In the genomic region with DNA sequence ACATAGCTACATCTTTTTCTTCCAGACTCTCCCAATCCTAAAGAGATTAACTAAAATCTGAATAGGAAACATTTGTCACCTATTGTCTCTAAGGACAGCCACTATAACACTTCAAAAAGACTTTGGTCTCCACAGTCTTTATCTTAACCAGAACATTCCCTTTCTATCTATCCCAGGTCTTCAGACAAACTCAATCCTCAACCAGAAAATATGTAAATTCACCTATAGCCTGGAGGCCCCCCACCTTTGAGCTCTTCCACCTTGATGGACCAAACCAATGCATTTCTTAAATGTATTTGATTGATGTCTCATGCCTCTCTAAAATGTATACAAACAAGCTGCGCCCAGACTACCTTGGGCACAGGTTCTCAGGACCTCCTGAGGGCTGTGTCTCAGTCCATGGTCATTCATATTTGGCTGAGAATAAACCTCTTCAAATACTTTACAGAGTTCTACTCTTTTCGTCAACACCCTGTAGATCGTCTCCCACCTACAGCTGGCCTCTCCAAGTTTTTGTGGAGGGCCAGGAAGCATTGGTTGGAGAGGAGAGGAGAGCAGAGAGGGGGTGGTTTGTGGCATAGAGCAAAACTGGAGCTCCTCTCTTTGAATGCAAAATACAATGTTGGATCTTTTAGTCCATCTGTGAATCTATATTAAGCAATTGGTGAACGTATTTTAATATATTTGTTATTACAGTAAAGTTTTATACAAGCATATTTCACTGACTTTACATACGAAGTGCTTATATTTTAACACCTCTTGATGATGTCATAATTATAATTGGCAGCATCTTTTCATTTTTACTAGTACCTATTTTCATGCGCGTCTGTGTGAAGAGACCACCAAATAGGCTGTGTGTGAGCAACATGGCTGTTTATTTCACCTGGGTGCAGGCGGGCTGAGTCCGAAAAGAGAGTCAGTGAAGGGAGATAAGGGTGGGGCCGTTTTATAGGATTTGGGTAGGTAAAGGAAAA, we compare ENCODE assay signal across 2 cellular contexts.
A peak's percentile ranks its signal among the peaks of the same experiment; 100 is the strongest.
TF ChIP-seq lines count a peak whose summit lies in the region.

No MANE protein-coding gene starts in this region.

TF ChIP-seq in GM23338, 12 proteins besides CTCF, POLR2A, EP300 and RAD21:
- TF ChIP-seq, protein P1, sequence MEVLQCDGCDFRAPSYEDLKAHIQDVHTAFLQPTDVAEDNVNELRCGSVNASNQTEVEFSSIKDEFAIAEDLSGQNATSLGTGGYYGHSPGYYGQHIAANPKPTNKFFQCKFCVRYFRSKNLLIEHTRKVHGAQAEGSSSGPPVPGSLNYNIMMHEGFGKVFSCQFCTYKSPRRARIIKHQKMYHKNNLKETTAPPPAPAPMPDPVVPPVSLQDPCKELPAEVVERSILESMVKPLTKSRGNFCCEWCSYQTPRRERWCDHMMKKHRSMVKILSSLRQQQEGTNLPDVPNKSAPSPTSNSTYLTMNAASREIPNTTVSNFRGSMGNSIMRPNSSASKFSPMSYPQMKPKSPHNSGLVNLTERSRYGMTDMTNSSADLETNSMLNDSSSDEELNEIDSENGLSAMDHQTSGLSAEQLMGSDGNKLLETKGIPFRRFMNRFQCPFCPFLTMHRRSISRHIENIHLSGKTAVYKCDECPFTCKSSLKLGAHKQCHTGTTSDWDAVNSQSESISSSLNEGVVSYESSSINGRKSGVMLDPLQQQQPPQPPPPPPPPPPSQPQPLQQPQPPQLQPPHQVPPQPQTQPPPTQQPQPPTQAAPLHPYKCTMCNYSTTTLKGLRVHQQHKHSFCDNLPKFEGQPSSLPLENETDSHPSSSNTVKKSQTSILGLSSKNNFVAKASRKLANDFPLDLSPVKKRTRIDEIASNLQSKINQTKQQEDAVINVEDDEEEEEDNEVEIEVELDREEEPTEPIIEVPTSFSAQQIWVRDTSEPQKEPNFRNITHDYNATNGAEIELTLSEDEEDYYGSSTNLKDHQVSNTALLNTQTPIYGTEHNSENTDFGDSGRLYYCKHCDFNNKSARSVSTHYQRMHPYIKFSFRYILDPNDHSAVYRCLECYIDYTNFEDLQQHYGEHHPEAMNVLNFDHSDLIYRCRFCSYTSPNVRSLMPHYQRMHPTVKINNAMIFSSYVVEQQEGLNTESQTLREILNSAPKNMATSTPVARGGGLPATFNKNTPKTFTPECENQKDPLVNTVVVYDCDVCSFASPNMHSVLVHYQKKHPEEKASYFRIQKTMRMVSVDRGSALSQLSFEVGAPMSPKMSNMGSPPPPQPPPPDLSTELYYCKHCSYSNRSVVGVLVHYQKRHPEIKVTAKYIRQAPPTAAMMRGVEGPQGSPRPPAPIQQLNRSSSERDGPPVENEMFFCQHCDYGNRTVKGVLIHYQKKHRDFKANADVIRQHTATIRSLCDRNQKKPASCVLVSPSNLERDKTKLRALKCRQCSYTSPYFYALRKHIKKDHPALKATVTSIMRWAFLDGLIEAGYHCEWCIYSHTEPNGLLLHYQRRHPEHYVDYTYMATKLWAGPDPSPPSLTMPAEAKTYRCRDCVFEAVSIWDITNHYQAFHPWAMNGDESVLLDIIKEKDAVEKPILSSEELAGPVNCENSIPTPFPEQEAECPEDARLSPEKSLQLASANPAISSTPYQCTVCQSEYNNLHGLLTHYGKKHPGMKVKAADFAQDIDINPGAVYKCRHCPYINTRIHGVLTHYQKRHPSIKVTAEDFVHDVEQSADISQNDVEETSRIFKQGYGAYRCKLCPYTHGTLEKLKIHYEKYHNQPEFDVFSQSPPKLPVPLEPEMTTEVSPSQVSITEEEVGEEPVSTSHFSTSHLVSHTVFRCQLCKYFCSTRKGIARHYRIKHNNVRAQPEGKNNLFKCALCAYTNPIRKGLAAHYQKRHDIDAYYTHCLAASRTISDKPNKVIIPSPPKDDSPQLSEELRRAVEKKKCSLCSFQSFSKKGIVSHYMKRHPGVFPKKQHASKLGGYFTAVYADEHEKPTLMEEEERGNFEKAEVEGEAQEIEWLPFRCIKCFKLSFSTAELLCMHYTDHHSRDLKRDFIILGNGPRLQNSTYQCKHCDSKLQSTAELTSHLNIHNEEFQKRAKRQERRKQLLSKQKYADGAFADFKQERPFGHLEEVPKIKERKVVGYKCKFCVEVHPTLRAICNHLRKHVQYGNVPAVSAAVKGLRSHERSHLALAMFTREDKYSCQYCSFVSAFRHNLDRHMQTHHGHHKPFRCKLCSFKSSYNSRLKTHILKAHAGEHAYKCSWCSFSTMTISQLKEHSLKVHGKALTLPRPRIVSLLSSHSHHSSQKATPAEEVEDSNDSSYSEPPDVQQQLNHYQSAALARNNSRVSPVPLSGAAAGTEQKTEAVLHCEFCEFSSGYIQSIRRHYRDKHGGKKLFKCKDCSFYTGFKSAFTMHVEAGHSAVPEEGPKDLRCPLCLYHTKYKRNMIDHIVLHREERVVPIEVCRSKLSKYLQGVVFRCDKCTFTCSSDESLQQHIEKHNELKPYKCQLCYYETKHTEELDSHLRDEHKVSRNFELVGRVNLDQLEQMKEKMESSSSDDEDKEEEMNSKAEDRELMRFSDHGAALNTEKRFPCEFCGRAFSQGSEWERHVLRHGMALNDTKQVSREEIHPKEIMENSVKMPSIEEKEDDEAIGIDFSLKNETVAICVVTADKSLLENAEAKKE (CRISPR knock-in tag; IDR thresholded peaks at IDR 0.05): peak; percentile 47; the same call in 1 of the 2 replicates
- no peak for TF ChIP-seq CREB1 (CRISPR knock-in tag; IDR thresholded peaks at IDR 0.05; ENCODE audit: low read depth)
- TF ChIP-seq, protein P2, sequence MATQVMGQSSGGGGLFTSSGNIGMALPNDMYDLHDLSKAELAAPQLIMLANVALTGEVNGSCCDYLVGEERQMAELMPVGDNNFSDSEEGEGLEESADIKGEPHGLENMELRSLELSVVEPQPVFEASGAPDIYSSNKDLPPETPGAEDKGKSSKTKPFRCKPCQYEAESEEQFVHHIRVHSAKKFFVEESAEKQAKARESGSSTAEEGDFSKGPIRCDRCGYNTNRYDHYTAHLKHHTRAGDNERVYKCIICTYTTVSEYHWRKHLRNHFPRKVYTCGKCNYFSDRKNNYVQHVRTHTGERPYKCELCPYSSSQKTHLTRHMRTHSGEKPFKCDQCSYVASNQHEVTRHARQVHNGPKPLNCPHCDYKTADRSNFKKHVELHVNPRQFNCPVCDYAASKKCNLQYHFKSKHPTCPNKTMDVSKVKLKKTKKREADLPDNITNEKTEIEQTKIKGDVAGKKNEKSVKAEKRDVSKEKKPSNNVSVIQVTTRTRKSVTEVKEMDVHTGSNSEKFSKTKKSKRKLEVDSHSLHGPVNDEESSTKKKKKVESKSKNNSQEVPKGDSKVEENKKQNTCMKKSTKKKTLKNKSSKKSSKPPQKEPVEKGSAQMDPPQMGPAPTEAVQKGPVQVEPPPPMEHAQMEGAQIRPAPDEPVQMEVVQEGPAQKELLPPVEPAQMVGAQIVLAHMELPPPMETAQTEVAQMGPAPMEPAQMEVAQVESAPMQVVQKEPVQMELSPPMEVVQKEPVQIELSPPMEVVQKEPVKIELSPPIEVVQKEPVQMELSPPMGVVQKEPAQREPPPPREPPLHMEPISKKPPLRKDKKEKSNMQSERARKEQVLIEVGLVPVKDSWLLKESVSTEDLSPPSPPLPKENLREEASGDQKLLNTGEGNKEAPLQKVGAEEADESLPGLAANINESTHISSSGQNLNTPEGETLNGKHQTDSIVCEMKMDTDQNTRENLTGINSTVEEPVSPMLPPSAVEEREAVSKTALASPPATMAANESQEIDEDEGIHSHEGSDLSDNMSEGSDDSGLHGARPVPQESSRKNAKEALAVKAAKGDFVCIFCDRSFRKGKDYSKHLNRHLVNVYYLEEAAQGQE (IDR thresholded peaks at IDR 0.05; ENCODE audit: unreplicated experiment): no peak

TF ChIP-seq in K562, 482 proteins besides CTCF, POLR2A, EP300 and RAD21:
- TF ChIP-seq, protein P3, sequence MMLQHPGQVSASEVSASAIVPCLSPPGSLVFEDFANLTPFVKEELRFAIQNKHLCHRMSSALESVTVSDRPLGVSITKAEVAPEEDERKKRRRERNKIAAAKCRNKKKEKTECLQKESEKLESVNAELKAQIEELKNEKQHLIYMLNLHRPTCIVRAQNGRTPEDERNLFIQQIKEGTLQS (IDR thresholded peaks at IDR 0.05): peak; percentile 66
- TF ChIP-seq, protein P3 (CRISPR knock-in tag; conservative IDR thresholded peaks at IDR 0.05): no peak
- no peak for TF ChIP-seq SP1 (CRISPR knock-in tag; IDR thresholded peaks at IDR 0.05)
